ENCODE assay signal across 13 cellular contexts in the genomic region with DNA sequence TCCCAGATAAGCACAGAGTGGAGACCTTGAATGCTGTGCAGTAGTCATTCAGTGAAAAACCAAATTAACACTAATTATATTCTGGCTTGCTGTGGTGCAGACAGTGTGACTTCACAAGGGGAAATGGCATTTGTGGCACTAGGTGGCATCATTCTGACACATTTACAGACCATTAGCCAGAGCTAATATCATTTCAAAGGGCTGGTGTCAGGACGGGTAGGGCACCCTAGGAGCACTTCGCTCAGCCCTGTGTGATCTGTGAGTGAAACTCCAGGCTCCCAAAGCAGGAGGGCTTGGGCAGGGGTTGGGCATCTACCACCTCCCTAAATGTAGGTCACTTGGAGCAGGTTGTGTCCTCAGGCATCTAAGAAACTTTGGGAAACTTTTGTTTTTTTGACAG.
DNase-seq lines count a peak whose midpoint lies in the region; ATAC-seq, FAIRE-seq and TF ChIP-seq lines count a peak whose summit lies in the region.
"Had no signal": no experiment of that assay in that cellular context is flagged by ENCODE, and none has a peak within 500 bp of the region (broad histone marks: within the 10 kb centered on the region; RNA-seq: fewer than 3 reads in every experiment).

No MANE protein-coding gene starts in this region.

- DNase-seq in NCI-H526 (lab: John Stamatoyannopoulos, UW) (peak; percentile 19 to 48), NCI-H526 treated with DMSO at 0.1 percent for 48 hours (lab: John Stamatoyannopoulos, UW) (no peak), small intestine (peak; percentile 8), GDM1 (lab: John Stamatoyannopoulos, UW) (no peak), immature natural killer cell (no peak)
- DNase-seq: NCI-H2171, occipital lobe, T-helper 9 cell had no signal

- H3K4me3 ChIP-seq in small intestine (ENCODE audit: low read depth in 1 of 2, low read length in 2 of 2) (no peak overlapping the region), gastroesophageal sphincter (no peak overlapping the region)

- peaks cover 0 to 2% (median 0%) of the 10 kb centered on the region in 3 donors for H3K27me3 Mint-ChIP-seq in immature natural killer cell (ENCODE audit: low read depth in 3 of 3)
- H3K27me3 Mint-ChIP-seq: activated naive CD8-positive, alpha-beta T cell; central memory CD8-positive, alpha-beta T cell had no signal

- no peaks in the 10 kb centered on the region for H3K9me3 ChIP-seq in small intestine (ENCODE audit: control insufficient read depth, low read depth)
- peaks cover 0 to 4% (median 0%) of the 10 kb centered on the region in 3 donors for H3K9me3 ChIP-seq in gastroesophageal sphincter

- H3K36me3 ChIP-seq in small intestine (ENCODE audit: control insufficient read depth in 2 of 2, insufficient read depth in 2 of 2, low read length in 2 of 2) (no peaks in the 10 kb centered on the region), gastroesophageal sphincter (no peaks in the 10 kb centered on the region)

- WGBS in small intestine, 3 donors = 29 to 40% (median 33%) methylated on average over 2 of the region's 2 CpGs
- WGBS in gastroesophageal sphincter (ENCODE audit: low coverage in 1 of 2), 2 donors = no CpG with 5 or more reads among the region's 2 CpGs

- H3K4me1 ChIP-seq in small intestine (ENCODE audit: control insufficient read depth in 2 of 2, insufficient read depth in 1 of 2, low read depth in 1 of 2, low read length in 1 of 2) = no peaks in the 10 kb centered on the region
- H3K4me1 ChIP-seq in gastroesophageal sphincter = no peaks in the 10 kb centered on the region

- no peak for TF ChIP-seq POLR2A in gastroesophageal sphincter (IDR thresholded peaks at IDR 0.05)

- H3K4me3 Mint-ChIP-seq in immature natural killer cell = no peak overlapping the region
- H3K4me3 Mint-ChIP-seq: activated naive CD8-positive, alpha-beta T cell; central memory CD8-positive, alpha-beta T cell had no signal

- H3K27me3 ChIP-seq in small intestine (ENCODE audit: control insufficient read depth in 2 of 2, insufficient read depth in 2 of 2, low read length in 2 of 2) = no peaks in the 10 kb centered on the region
- H3K27me3 ChIP-seq in gastroesophageal sphincter = no peaks in the 10 kb centered on the region

- H3K27ac Mint-ChIP-seq in immature natural killer cell = no peak overlapping the region
- H3K27ac Mint-ChIP-seq: activated naive CD8-positive, alpha-beta T cell had no signal

- no peak for FAIRE-seq in small intestine (lab: Jason Lieb, UNC)

- TF ChIP-seq EP300 in gastroesophageal sphincter (IDR thresholded peaks at IDR 0.05) = no peak

- H3K4me1 Mint-ChIP-seq in immature natural killer cell = no peaks in the 10 kb centered on the region
- H3K4me1 Mint-ChIP-seq: central memory CD8-positive, alpha-beta T cell had no signal

- TF ChIP-seq CTCF in VCaP (conservative IDR thresholded peaks at IDR 0.05) (peak; percentile 31), gastroesophageal sphincter (IDR thresholded peaks at IDR 0.05) (no peak)

- H3K27ac ChIP-seq in VCaP (no peak overlapping the region), small intestine (ENCODE audit: low read depth in 1 of 2, low read length in 1 of 2) (no peak overlapping the region), gastroesophageal sphincter (no peak overlapping the region)

- peak; percentile 42 for ATAC-seq in HG03442 (IDR thresholded peaks at IDR 0.05; ENCODE audit: unreplicated experiment)
- no peak for ATAC-seq in gastroesophageal sphincter

- no peaks in the 10 kb centered on the region for H3K36me3 Mint-ChIP-seq in immature natural killer cell
- H3K36me3 Mint-ChIP-seq: activated naive CD8-positive, alpha-beta T cell had no signal

- peaks cover 0 to 30% (median 7%) of the 10 kb centered on the region in 6 donors for H3K9me3 Mint-ChIP-seq in immature natural killer cell

Comparison
In these comparisons a context has a peak if more than half of its experiments do, and no peak if none do; other contexts are left out.
1. DNase-seq: peak in NCI-H526 (2 of 2) and small intestine (single experiment); none in NCI-H526 treated with DMSO at 0.1 percent for 48 hours (single experiment), GDM1 (single experiment) and immature natural killer cell (0 of 3).